Comparison of ENCODE assay signal across 36 cellular contexts in the genomic region with DNA sequence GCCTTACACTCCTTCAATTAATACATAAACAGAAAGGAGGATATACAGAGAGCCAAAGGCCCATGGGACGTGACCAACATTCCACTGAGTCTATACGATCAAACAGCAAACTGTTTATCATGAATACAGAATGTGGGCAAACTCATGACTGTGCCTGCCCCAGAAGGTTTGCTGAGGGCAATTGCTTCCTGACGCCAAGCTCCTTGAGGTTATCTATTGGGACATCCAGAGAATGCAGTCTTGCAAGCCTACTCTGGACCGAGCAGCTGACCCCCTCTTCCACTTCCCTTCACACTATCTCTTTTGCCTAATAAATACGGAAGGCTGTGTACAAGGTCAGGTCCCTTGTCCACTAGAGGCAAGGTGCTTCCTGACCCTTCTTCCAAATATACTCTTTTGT. TPM values are rescaled to one million over a fixed set of nuclear protein-coding genes. Genes with fewer than 3 reads are reported as not detected.
"Had no signal": no experiment of that assay in that cellular context is flagged by ENCODE, and none has a peak within 500 bp of the region (broad histone marks: within the 10 kb centered on the region; RNA-seq: fewer than 3 reads in every experiment).

No MANE protein-coding gene starts in this region.

- H3K27ac ChIP-seq: ascending aorta, breast epithelium, cardiac muscle cell, colonic mucosa, epithelial cell of prostate, foreskin keratinocyte, gastrocnemius medialis, heart left ventricle, WERI-Rb-1 had no signal

- H3K27me3 ChIP-seq: ascending aorta, breast epithelium, colonic mucosa, foreskin keratinocyte, gastrocnemius medialis had no signal

- H3K4me1 Mint-ChIP-seq: activated naive CD4-positive, alpha-beta T cell treated with anti-CD3 and anti-CD28 coated beads, Interleukin-2, amount 10 ng/mL, durations not matched to agents 7 days and 5 days had no signal

- FAIRE-seq: endometrium, endothelial cell of umbilical vein had no signal

- H3K27me3 Mint-ChIP-seq: brain had no signal

- H3K4me3 ChIP-seq: ascending aorta, breast epithelium, cardiac muscle cell, colonic mucosa, gastrocnemius medialis, heart left ventricle had no signal

- DNase-seq: activated B cell treated with CpG ODN at 0.5 μM for 24 hours; activated CD4-positive, alpha-beta memory T cell treated with anti-CD3 and anti-CD28 coated beads, Interleukin-2, amount 10 ng/mL, durations not matched to agents 7 days and 5 days; activated CD4-positive, alpha-beta T cell treated with anti-CD3 and anti-CD28 coated beads for 36 hours; activated CD4-positive, alpha-beta T cell treated with anti-CD3 and anti-CD28 coated beads, Interleukin-2, amount 10 ng/mL, durations not matched to agents 7 days and 5 days; activated CD4-positive, alpha-beta T cell treated with anti-CD3 and anti-CD28 coated beads, Interleukin-2, amount 50 U/mL, for 4 hours; activated CD8-positive, alpha-beta memory T cell treated with anti-CD3 and anti-CD28 coated beads, Interleukin-2, amount 50 U/mL, for 48 hours; activated gamma-delta T cell; activated naive CD4-positive, alpha-beta T cell; activated naive CD4-positive, alpha-beta T cell treated with anti-CD3 and anti-CD28 coated beads, Interleukin-2, amount 10 ng/mL, durations not matched to agents 7 days and 5 days; activated naive CD8-positive, alpha-beta T cell treated with anti-CD3 and anti-CD28 coated beads, Interleukin-2, amount 10 ng/mL, durations not matched to agents 7 days and 5 days; activated T-cell treated with anti-CD3 and anti-CD28 coated beads for 4 hours; activated T-cell treated with anti-CD3 and anti-CD28 coated beads, Interleukin-2, amount 50 U/mL, for 24 hours; activated T-cell treated with anti-CD3 and anti-CD28 coated beads, Interleukin-2, amount 50 U/mL, for 72 hours; central memory CD4-positive, alpha-beta T cell; cerebellar nuclear complex; colonic mucosa; effector CD8-positive, alpha-beta T cell; foreskin keratinocyte; gastrocnemius medialis; glutamatergic neuron; heart left ventricle; T-helper 1 cell; T-helper 17 cell; T1000; WERI-Rb-1 had no signal

- H3K9me3 Mint-ChIP-seq: activated B cell treated with CpG ODN at 0.5 μM for 24 hours; activated CD4-positive, alpha-beta memory T cell treated with anti-CD3 and anti-CD28 coated beads, Interleukin-2, amount 10 ng/mL, durations not matched to agents 7 days and 5 days; activated CD4-positive, alpha-beta T cell treated with anti-CD3 and anti-CD28 coated beads, Interleukin-2, amount 10 ng/mL, durations not matched to agents 7 days and 5 days; activated naive CD4-positive, alpha-beta T cell treated with anti-CD3 and anti-CD28 coated beads, Interleukin-2, amount 10 ng/mL, durations not matched to agents 7 days and 5 days; activated naive CD4-positive, alpha-beta T cell treated with anti-CD3 and anti-CD28 coated beads, Interleukin-2, amount 50 U/mL, for 72 hours; activated naive CD8-positive, alpha-beta T cell treated with anti-CD3 and anti-CD28 coated beads, Interleukin-2, amount 10 ng/mL, durations not matched to agents 7 days and 5 days; activated T-cell treated with anti-CD3 and anti-CD28 coated beads, Interleukin-2, amount 50 U/mL, for 24 hours; activated T-cell treated with anti-CD3 and anti-CD28 coated beads, Interleukin-2, amount 50 U/mL, for 72 hours; brain; T-helper 2 cell treated with Interferon-gamma antibody and Interleukin-4, amounts not matched to agents 5 μg/mL and 100 μg/mL, for 36 hours had no signal

- H3K9me3 ChIP-seq: ascending aorta, breast epithelium, colonic mucosa, gastrocnemius medialis, heart left ventricle had no signal

- H3K4me3 Mint-ChIP-seq: activated B cell treated with CpG ODN at 0.5 μM for 24 hours; activated CD4-positive, alpha-beta memory T cell treated with anti-CD3 and anti-CD28 coated beads, Interleukin-2, amount 10 ng/mL, durations not matched to agents 7 days and 5 days; activated CD4-positive, alpha-beta T cell treated with anti-CD3 and anti-CD28 coated beads for 36 hours; activated CD4-positive, alpha-beta T cell treated with anti-CD3 and anti-CD28 coated beads, Interleukin-2, amount 10 ng/mL, durations not matched to agents 7 days and 5 days; activated naive CD4-positive, alpha-beta T cell treated with anti-CD3 and anti-CD28 coated beads, Interleukin-2, amount 10 ng/mL, durations not matched to agents 7 days and 5 days; activated naive CD8-positive, alpha-beta T cell treated with anti-CD3 and anti-CD28 coated beads, Interleukin-2, amount 10 ng/mL, durations not matched to agents 7 days and 5 days; activated T-cell treated with anti-CD3 and anti-CD28 coated beads, Interleukin-2, amount 50 U/mL, for 24 hours; activated T-cell treated with anti-CD3 and anti-CD28 coated beads, Interleukin-2, amount 50 U/mL, for 72 hours; brain; T-helper 17 cell; T-helper 2 cell treated with Interferon-gamma antibody and Interleukin-4, amounts not matched to agents 5 μg/mL and 100 μg/mL, for 36 hours had no signal

- ATAC-seq: activated CD4-positive, alpha-beta T cell treated with anti-CD3 and anti-CD28 coated beads for 36 hours; activated CD4-positive, CD25-positive, alpha-beta regulatory T cell treated with anti-CD3 and anti-CD28 coated beads, Interleukin-2, amount 50 U/mL, for 24 hours; activated naive CD4-positive, alpha-beta T cell treated with anti-CD3 and anti-CD28 coated beads, Interleukin-2, amount 50 U/mL, for 72 hours; activated T-cell treated with anti-CD3 and anti-CD28 coated beads, Interleukin-2, amount 50 U/mL, for 72 hours; foreskin keratinocyte; gastrocnemius medialis; heart left ventricle; T-helper 17 cell had no signal

- H3K36me3 Mint-ChIP-seq: activated naive CD4-positive, alpha-beta T cell treated with anti-CD3 and anti-CD28 coated beads, Interleukin-2, amount 10 ng/mL, durations not matched to agents 7 days and 5 days; activated naive CD4-positive, alpha-beta T cell treated with anti-CD3 and anti-CD28 coated beads, Interleukin-2, amount 50 U/mL, for 72 hours; activated naive CD8-positive, alpha-beta T cell treated with anti-CD3 and anti-CD28 coated beads, Interleukin-2, amount 10 ng/mL, durations not matched to agents 7 days and 5 days; brain had no signal

- H3K36me3 ChIP-seq: ascending aorta, breast epithelium, cardiac muscle cell, colonic mucosa, gastrocnemius medialis, heart left ventricle, WERI-Rb-1 had no signal

- H3K27ac Mint-ChIP-seq: activated B cell treated with CpG ODN at 0.5 μM for 24 hours; activated CD4-positive, alpha-beta memory T cell treated with anti-CD3 and anti-CD28 coated beads, Interleukin-2, amount 10 ng/mL, durations not matched to agents 7 days and 5 days; activated CD4-positive, alpha-beta T cell treated with anti-CD3 and anti-CD28 coated beads for 36 hours; activated CD4-positive, alpha-beta T cell treated with anti-CD3 and anti-CD28 coated beads, Interleukin-2, amount 10 ng/mL, durations not matched to agents 7 days and 5 days; activated naive CD4-positive, alpha-beta T cell treated with anti-CD3 and anti-CD28 coated beads, Interleukin-2, amount 10 ng/mL, durations not matched to agents 7 days and 5 days; activated naive CD4-positive, alpha-beta T cell treated with anti-CD3 and anti-CD28 coated beads, Interleukin-2, amount 50 U/mL, for 72 hours; activated naive CD8-positive, alpha-beta T cell treated with anti-CD3 and anti-CD28 coated beads, Interleukin-2, amount 10 ng/mL, durations not matched to agents 7 days and 5 days; activated T-cell treated with anti-CD3 and anti-CD28 coated beads, Interleukin-2, amount 50 U/mL, for 24 hours; activated T-cell treated with anti-CD3 and anti-CD28 coated beads, Interleukin-2, amount 50 U/mL, for 72 hours; brain; T-helper 17 cell; T-helper 2 cell treated with Interferon-gamma antibody and Interleukin-4, amounts not matched to agents 5 μg/mL and 100 μg/mL, for 36 hours had no signal

- H3K4me1 ChIP-seq: ascending aorta, breast epithelium, colonic mucosa had no signal

RNA-seq across cellular contexts. Expression of gene SLC10A1, which starts 18.5 kb away (rescaled TPM):
- total RNA-seq: activated B cell treated with CpG ODN at 0.5 μM for 24 hours; activated CD4-positive, alpha-beta memory T cell treated with anti-CD3 and anti-CD28 coated beads, Interleukin-2, amount 10 ng/mL, durations not matched to agents 7 days and 5 days; activated CD4-positive, alpha-beta T cell treated with anti-CD3 and anti-CD28 coated beads for 36 hours; activated CD4-positive, alpha-beta T cell treated with anti-CD3 and anti-CD28 coated beads, Interleukin-2, amount 10 ng/mL, durations not matched to agents 7 days and 5 days; activated naive CD4-positive, alpha-beta T cell treated with anti-CD3 and anti-CD28 coated beads, Interleukin-2, amount 50 U/mL, for 72 hours; activated naive CD8-positive, alpha-beta T cell treated with anti-CD3 and anti-CD28 coated beads, Interleukin-2, amount 10 ng/mL, durations not matched to agents 7 days and 5 days; activated T-cell treated with anti-CD3 and anti-CD28 coated beads, Interleukin-2, amount 50 U/mL, for 72 hours; ascending aorta; breast epithelium; cardiac muscle cell; colonic mucosa; dermis microvascular lymphatic vessel endothelial cell; endothelial cell of umbilical vein; foreskin keratinocyte; heart left ventricle; T-helper 17 cell had no signal
